In the genomic region with DNA sequence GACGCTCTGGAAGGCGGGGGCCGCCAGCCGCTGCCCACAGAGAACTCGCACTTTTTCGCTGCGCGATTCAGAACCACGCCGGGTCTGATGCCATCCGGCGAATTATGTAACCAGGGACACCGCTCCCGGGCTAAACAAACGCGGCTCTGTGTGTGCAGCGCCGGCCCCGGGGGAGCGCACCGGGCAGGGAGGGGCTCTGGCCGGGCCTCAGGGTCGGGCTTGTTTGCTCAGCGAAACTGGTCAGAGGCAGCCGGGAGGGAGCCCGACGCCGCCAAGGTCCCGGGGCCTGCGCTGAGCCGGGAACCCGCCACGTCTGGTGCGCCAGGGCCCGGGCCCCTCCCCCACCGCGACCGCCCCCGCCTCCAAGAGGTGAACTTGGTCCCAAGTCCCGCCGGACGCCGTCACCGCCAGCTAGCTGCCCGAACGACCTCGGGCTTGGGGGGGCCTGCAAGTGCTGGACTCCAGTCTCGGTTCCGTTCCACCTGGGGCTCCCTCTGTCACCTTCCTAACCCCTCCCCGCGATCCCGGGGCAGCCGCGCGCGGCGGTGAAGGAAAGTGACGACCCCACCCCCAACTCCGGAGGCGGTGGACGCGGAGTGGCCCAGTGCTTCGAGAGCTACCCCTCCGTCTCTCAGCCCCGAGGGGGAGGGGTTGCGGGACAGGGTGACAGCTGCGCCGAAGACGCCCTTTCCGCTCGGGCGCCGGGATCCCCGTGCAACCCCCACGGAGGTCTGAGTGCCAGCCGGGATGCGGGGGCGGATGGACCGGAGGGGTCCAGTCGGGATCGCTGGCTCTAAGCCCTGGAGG, we compare ENCODE assay signal across 8 cellular contexts. TPM values are rescaled to one million over a fixed set of nuclear protein-coding genes. Genes with fewer than 3 reads are reported as not detected.
DNase-seq lines count a peak whose midpoint lies in the region; ATAC-seq and TF ChIP-seq lines count a peak whose summit lies in the region.

No MANE protein-coding gene starts in this region.

- H3K27me3 ChIP-seq in endodermal cell (ENCODE audit: control insufficient read depth, insufficient read depth, low read length, poor library complexity, severe bottlenecking), result no peaks in the 10 kb centered on the region

- peak overlapping the region; percentile 92 for H3K4me3 ChIP-seq in endodermal cell (ENCODE audit: low read length)

- peaks cover 5% of the 10 kb centered on the region for H3K36me3 Mint-ChIP-seq in endodermal cell (ENCODE audit: low read depth)
- peaks cover 6% of the 10 kb centered on the region for H3K36me3 Mint-ChIP-seq in stimulated activated effector memory CD8-positive, alpha-beta T cell treated with anti-CD3 and anti-CD28 coated beads, Interleukin-12 subunit alpha, Interleukin-12 subunit beta, amount 100 ng/mL, for 72 hours

- peaks cover 40% of the 10 kb centered on the region for H3K4me1 Mint-ChIP-seq in endodermal cell
- peaks cover 40% of the 10 kb centered on the region for H3K4me1 Mint-ChIP-seq in stimulated activated effector memory CD8-positive, alpha-beta T cell treated with anti-CD3 and anti-CD28 coated beads, Interleukin-12 subunit alpha, Interleukin-12 subunit beta, amount 100 ng/mL, for 72 hours

- peak; percentile 29 for ATAC-seq in HG02571 (IDR thresholded peaks at IDR 0.05; ENCODE audit: unreplicated experiment)
- peak; percentile 54 for ATAC-seq in stimulated activated effector memory CD8-positive, alpha-beta T cell treated with anti-CD3 and anti-CD28 coated beads, Interleukin-12 subunit alpha, Interleukin-12 subunit beta, amount 100 ng/mL, for 72 hours

- in situ Hi-C loops in GM13976 (cut with MboI; ENCODE audit: low sequenced_read_pairs, unreplicated experiment), result no loop called here

- WGBS in endodermal cell (ENCODE audit: insufficient coverage in 1 of 2, insufficient read length in 1 of 2), 2 experiments, result 0% methylated on average over 22 to 81 of the region's 81 CpGs

- TF ChIP-seq CTCF in GM13976 (IDR thresholded peaks at IDR 0.05; ENCODE audit: borderline replicate concordance, control extremely low read depth, extremely low read depth, insufficient read depth, missing control alignments) (no peak), endodermal cell (conservative IDR thresholded peaks at IDR 0.05) (no peak)

- DNase-seq in GM13976 (ENCODE audit: low spot score), result peak; percentile 80
- DNase-seq in NCI-H2029 treated with DMSO at 0.1 percent for 48 hours (lab: John Stamatoyannopoulos, UW), result peak; percentile 23
- peak; percentile 67 for DNase-seq in activated CD8-positive, alpha-beta memory T cell treated with anti-CD3 and anti-CD28 coated beads, Interleukin-2, amount 50 U/mL, for 4 hours
- peak; percentile 92 for DNase-seq in endodermal cell
- peak; percentile 94 for DNase-seq in mesenteric fat pad (ENCODE audit: low spot score)
- DNase-seq in stimulated activated effector memory CD8-positive, alpha-beta T cell treated with anti-CD3 and anti-CD28 coated beads, Interleukin-12 subunit alpha, Interleukin-12 subunit beta, amount 100 ng/mL, for 72 hours (ENCODE audit: low spot score in 2 of 2), result peak; percentile 36 to 83
- no peak for DNase-seq in GM19240 (ENCODE audit: insufficient read length, low spot score)

- H3K9ac ChIP-seq in endodermal cell (ENCODE audit: extremely low read depth, low read length, poor library complexity, severe bottlenecking), result peak overlapping the region; percentile 99

- no peaks in the 10 kb centered on the region for H3K9me3 ChIP-seq in endodermal cell (ENCODE audit: control insufficient read depth, low read length)

- peaks cover 13% of the 10 kb centered on the region for H3K4me1 ChIP-seq in endodermal cell (ENCODE audit: control insufficient read depth, insufficient read depth, low read length)

- H3K27ac ChIP-seq in endodermal cell (ENCODE audit: low read depth, low read length), result peak overlapping the region; percentile 100

- peaks cover 4% of the 10 kb centered on the region for H3K36me3 ChIP-seq in endodermal cell (ENCODE audit: control insufficient read depth, insufficient read depth, low read length)

- H3K9me3 Mint-ChIP-seq in endodermal cell, result no peaks in the 10 kb centered on the region
- no peaks in the 10 kb centered on the region for H3K9me3 Mint-ChIP-seq in stimulated activated effector memory CD8-positive, alpha-beta T cell treated with anti-CD3 and anti-CD28 coated beads, Interleukin-12 subunit alpha, Interleukin-12 subunit beta, amount 100 ng/mL, for 72 hours

- H3K27me3 Mint-ChIP-seq in endodermal cell (ENCODE audit: insufficient read depth), result peaks cover 9% of the 10 kb centered on the region

- H3K4me3 Mint-ChIP-seq in endodermal cell, result peak overlapping the region; percentile 76
- peak overlapping the region; percentile 75 for H3K4me3 Mint-ChIP-seq in stimulated activated effector memory CD8-positive, alpha-beta T cell treated with anti-CD3 and anti-CD28 coated beads, Interleukin-12 subunit alpha, Interleukin-12 subunit beta, amount 100 ng/mL, for 72 hours

- peak overlapping the region; percentile 82 for H3K27ac Mint-ChIP-seq in endodermal cell
- peak overlapping the region; percentile 74 for H3K27ac Mint-ChIP-seq in stimulated activated effector memory CD8-positive, alpha-beta T cell treated with anti-CD3 and anti-CD28 coated beads, Interleukin-12 subunit alpha, Interleukin-12 subunit beta, amount 100 ng/mL, for 72 hours

RNA-seq across cellular contexts. Expression of gene CTDSP2, which starts 0.8 kb away (rescaled TPM):
- total RNA-seq in endodermal cell, result 100 to 1,000 TPM; 137 to 148 TPM
- polyA plus RNA-seq in endodermal cell (2013, experiment 1 of 2), result 100 TPM
- polyA plus RNA-seq in endodermal cell (2013, experiment 2 of 2), result 87.4 TPM
- 156 TPM for total RNA-seq in mesenteric fat pad

RNA-seq across cellular contexts. Expression of gene AVIL, which starts 27.1 kb away (rescaled TPM):
- total RNA-seq in endodermal cell (1 to 10 TPM in 1 of 2 donors, under 1 TPM in 1; 0.22 to 1.7 TPM), mesenteric fat pad (5.7 TPM)
- 0.68 TPM for polyA plus RNA-seq in endodermal cell (2013, experiment 1 of 2)
- 0.50 TPM for polyA plus RNA-seq in endodermal cell (2013, experiment 2 of 2)
